Comparison of ENCODE assay signal across 12 cellular contexts in genomic region chr2:32360416-32360815, GRCh38. TPM values are rescaled to one million over a fixed set of nuclear protein-coding genes. Genes with fewer than 3 reads are reported as not detected.
DNase-seq lines count a peak whose midpoint lies in the region; ATAC-seq and TF ChIP-seq lines count a peak whose summit lies in the region.
"Had no signal": no experiment of that assay in that cellular context is flagged by ENCODE, and none has a peak within 500 bp of the region (broad histone marks: within the 10 kb centered on the region; RNA-seq: fewer than 3 reads in every experiment).

No MANE protein-coding gene starts in this region.

- no peak overlapping the region for H3K56ac ChIP-seq in mesendoderm (ENCODE audit: low read length)

- H3K4me3 Mint-ChIP-seq in activated B cell treated with CpG ODN at 0.5 μM for 24 hours = peak overlapping the region; percentile 38

- CTCF ChIA-PET in activated B cell treated with CpG ODN at 0.5 μM for 24 hours (lab: Charles Lee) = no interaction called here
- CTCF ChIA-PET in A673 (lab: Charles Lee) = no interaction called here

- POLR2A ChIA-PET in activated B cell treated with CpG ODN at 0.5 μM for 24 hours (lab: Charles Lee) = interaction anchor here (0.5 to 0.8 kb wide), 3 partner anchors 15 to 349 kb away, joined by 3 to 5 read pairs (median 3); partner anchors contain the start of gene MEMO1
- POLR2A ChIA-PET in A673 (lab: Charles Lee; ENCODE audit: low non-redundant PET) = interaction anchor here (0.5 to 0.6 kb wide), 2 partner anchors 382 to 556 kb away, joined by 3 to 4 read pairs; no protein-coding TSS in a partner anchor

- peaks cover 73% of the 10 kb centered on the region for H3K79me2 ChIP-seq in mesendoderm (ENCODE audit: control insufficient read depth, insufficient read depth, low read length)

- WGBS in mesendoderm (ENCODE audit: extremely low coverage, insufficient coverage, low lambda C conversion rate) = no CpG with 5 or more reads among the region's 4 CpGs

- peaks cover 4% of the 10 kb centered on the region for H3K79me1 ChIP-seq in mesendoderm (ENCODE audit: low read length)

- ATAC-seq in activated B cell treated with CpG ODN at 0.5 μM for 24 hours (ENCODE audit: low read depth) = no peak
- no peak for ATAC-seq in GM18517 (IDR thresholded peaks at IDR 0.05; ENCODE audit: unreplicated experiment)
- ATAC-seq: activated CD4-positive, CD25-positive, alpha-beta regulatory T cell treated with anti-CD3 and anti-CD28 coated beads, Interleukin-2, amount 50 U/mL, for 24 hours; activated naive CD4-positive, alpha-beta T cell treated with anti-CD3 and anti-CD28 coated beads, Interleukin-2, amount 50 U/mL, for 72 hours had no signal

- DNase-seq in HCEC 1CT = peak; percentile 60
- no peak for DNase-seq in activated B cell treated with CpG ODN at 0.5 μM for 24 hours
- DNase-seq in kidney epithelial cell (ENCODE audit: low read depth) = peak; percentile 19
- DNase-seq in mesendoderm = no peak
- DNase-seq in A673 (ENCODE audit: low spot score) = no peak
- DNase-seq in DMS 273 (lab: John Stamatoyannopoulos, UW; ENCODE audit: unreplicated experiment) = no peak
- DNase-seq: COR-L47, NCI-H2081 had no signal

- H2AK5ac ChIP-seq in mesendoderm (ENCODE audit: low read length) = no peak overlapping the region

- peaks cover 82% of the 10 kb centered on the region for H4K20me1 ChIP-seq in BLaER1

- peak overlapping the region; percentile 69 for H3K27ac Mint-ChIP-seq in activated B cell treated with CpG ODN at 0.5 μM for 24 hours

- no peak for TF ChIP-seq CTCF in activated B cell treated with CpG ODN at 0.5 μM for 24 hours (IDR thresholded peaks at IDR 0.05)
- TF ChIP-seq CTCF in kidney epithelial cell (IDR thresholded peaks at IDR 0.05; ENCODE audit: insufficient read depth, low read length, poor library complexity, severe bottlenecking) = no peak
- no peak for TF ChIP-seq CTCF in A673 (conservative IDR thresholded peaks at IDR 0.05; ENCODE audit: low read depth, low read length)

- H3K4me2 ChIP-seq in BLaER1 (peak overlapping the region; percentile 91; the same call in 1 of the 2 replicates), mesendoderm (ENCODE audit: low read length) (no peak overlapping the region)

- H2BK15ac ChIP-seq in mesendoderm (replicated peaks; ENCODE audit: low read depth) = no peak overlapping the region

- H3K9ac ChIP-seq in BLaER1 = no peak overlapping the region
- no peak overlapping the region for H3K9ac ChIP-seq in mesendoderm (ENCODE audit: low read length)

- no peak overlapping the region for H3K27ac ChIP-seq in BLaER1
- H3K27ac ChIP-seq in mesendoderm (ENCODE audit: low read depth, low read length) = no peak overlapping the region
- H3K27ac ChIP-seq in A673 (ENCODE audit: low read depth, low read length, poor library complexity, severe bottlenecking) = no peak overlapping the region

- no TSS peak for BruUV-seq in A673 (replicated peaks; lab: Mats Ljungman, UMichigan)

- H3K4ac ChIP-seq in mesendoderm (ENCODE audit: low read depth, low read length) = no peak overlapping the region

- H3K4me3 ChIP-seq in BLaER1 (no peak overlapping the region), kidney epithelial cell (ENCODE audit: low read depth, low read length) (no peak overlapping the region), mesendoderm (ENCODE audit: low read length) (no peak overlapping the region), A673 (ENCODE audit: low read depth, low read length, poor library complexity, severe bottlenecking) (no peak overlapping the region)

- peaks cover 36% of the 10 kb centered on the region for H3K36me3 Mint-ChIP-seq in activated B cell treated with CpG ODN at 0.5 μM for 24 hours (ENCODE audit: low read depth)

- H4K8ac ChIP-seq in mesendoderm (ENCODE audit: low read depth, low read length) = no peak overlapping the region

- H3K27me3 Mint-ChIP-seq in activated B cell treated with CpG ODN at 0.5 μM for 24 hours = no peaks in the 10 kb centered on the region

- intact Hi-C loops in activated B cell treated with CpG ODN at 0.5 μM for 24 hours (cut with micrococcal nuclease) = no loop called here
- intact Hi-C loops in A673 (cut with micrococcal nuclease; ENCODE audit: unreplicated experiment) = no loop called here

- H3K4me1 Mint-ChIP-seq in activated B cell treated with CpG ODN at 0.5 μM for 24 hours = peaks cover 68% of the 10 kb centered on the region

- no peak overlapping the region for H3K18ac ChIP-seq in mesendoderm (ENCODE audit: low read length)

- H3K36me3 ChIP-seq in BLaER1 (peaks cover 36% of the 10 kb centered on the region), kidney epithelial cell (ENCODE audit: control insufficient read depth, insufficient read depth, low read length) (no peaks in the 10 kb centered on the region), mesendoderm (ENCODE audit: control insufficient read depth, insufficient read depth, low read length) (no peaks in the 10 kb centered on the region), A673 (ENCODE audit: insufficient read depth, low read length, poor library complexity, severe bottlenecking) (no peaks in the 10 kb centered on the region)

- no peak overlapping the region for H4K5ac ChIP-seq in mesendoderm (ENCODE audit: low read length)

- peaks cover 4% of the 10 kb centered on the region for H3K9me3 Mint-ChIP-seq in activated B cell treated with CpG ODN at 0.5 μM for 24 hours

- H3K23ac ChIP-seq in mesendoderm (ENCODE audit: low read length) = no peak overlapping the region

- no peak overlapping the region for H2BK5ac ChIP-seq in mesendoderm (ENCODE audit: low read length)

- H3K9me3 ChIP-seq in BLaER1 (no peaks in the 10 kb centered on the region), A673 (ENCODE audit: low read depth, low read length, poor library complexity, severe bottlenecking) (no peaks in the 10 kb centered on the region)

- H2BK120ac ChIP-seq in mesendoderm (ENCODE audit: low read depth, low read length) = no peak overlapping the region

- H3K27me3 ChIP-seq in BLaER1 (no peaks in the 10 kb centered on the region), kidney epithelial cell (ENCODE audit: control insufficient read depth, insufficient read depth, low read length) (no peaks in the 10 kb centered on the region), mesendoderm (ENCODE audit: insufficient read depth, low read length, poor library complexity) (no peaks in the 10 kb centered on the region), A673 (replicated peaks; ENCODE audit: insufficient read depth, low read depth, low read length, poor library complexity) (no peaks in the 10 kb centered on the region)

- H3K4me1 ChIP-seq in BLaER1 (peaks cover 36% of the 10 kb centered on the region), mesendoderm (ENCODE audit: control insufficient read depth, low read depth, low read length) (peaks cover 3% of the 10 kb centered on the region), A673 (ENCODE audit: insufficient read depth, low read length, poor library complexity, severe bottlenecking) (peaks cover 8% of the 10 kb centered on the region)

RNA-seq across cellular contexts. Expression of gene BIRC6, which starts 3.6 kb away (rescaled TPM):
- total RNA-seq in activated B cell treated with CpG ODN at 0.5 μM for 24 hours (155 and 180 TPM in 2 replicates), kidney epithelial cell (73.0 and 75.2 TPM in 2 replicates), A673 (2021) (73.5 and 75.9 TPM in 2 replicates)
- polyA plus RNA-seq in mesendoderm (2013, experiment 1 of 2) = 13.0 TPM
- polyA plus RNA-seq in mesendoderm (2013, experiment 2 of 2) = 12.6 TPM

Comparison
In these comparisons a context has a peak if more than half of its experiments do, and no peak if none do; other contexts are left out.
1. DNase-seq: peak in HCEC 1CT (single experiment) and kidney epithelial cell (single experiment); none in activated B cell treated with CpG ODN at 0.5 μM for 24 hours (single experiment), mesendoderm (single experiment), A673 (single experiment) and DMS 273 (single experiment).